Comparison of ENCODE assay signal across 16 cellular contexts in genomic region chr20:48637461-48637860, GRCh38.
DNase-seq lines count a peak whose midpoint lies in the region; ATAC-seq, FAIRE-seq and TF ChIP-seq lines count a peak whose summit lies in the region.
"Had no signal": no experiment of that assay in that cellular context is flagged by ENCODE, and none has a peak within 500 bp of the region (broad histone marks: within the 10 kb centered on the region; RNA-seq: fewer than 3 reads in every experiment).

No MANE protein-coding gene starts in this region.

- FAIRE-seq in H1 (lab: Jason Lieb, UNC) (no peak), H54 (lab: Jason Lieb, UNC) (no peak)
- FAIRE-seq: GM12878, GM18507 had no signal

- H4K20me1 ChIP-seq in H1 (replicated peaks in 1 of 2; ENCODE audit: control insufficient read depth in 1 of 2, insufficient read depth in 2 of 2, low read length in 2 of 2): peaks cover 0 to 6% of the 10 kb centered on the region in 2 experiments

- no peak overlapping the region for H2BK20ac ChIP-seq in H1 (ENCODE audit: low read length)

- H2AFZ ChIP-seq in H1 (ENCODE audit: low read length) (no peak overlapping the region), neuronal stem cell (ENCODE audit: low read length) (no peak overlapping the region)

- H3K79me1 ChIP-seq in H1 (ENCODE audit: low read depth, low read length) (no peaks in the 10 kb centered on the region), neuronal stem cell (ENCODE audit: low read depth, low read length) (no peaks in the 10 kb centered on the region)

- H3K9me3 ChIP-seq in A673 (ENCODE audit: low read depth, low read length, poor library complexity, severe bottlenecking) (no peaks in the 10 kb centered on the region), H1 (ENCODE audit: insufficient read depth in 2 of 2, low read depth in 1 of 2, low read length in 1 of 2) (no peaks in the 10 kb centered on the region), neuronal stem cell (replicated peaks in 1 of 2; ENCODE audit: control insufficient read depth in 2 of 2, insufficient read depth in 1 of 2, low read depth in 1 of 2, low read length in 2 of 2) (no peaks in the 10 kb centered on the region)
- H3K9me3 ChIP-seq: BLaER1 treated with 17β-estradiol and CSF1 and Interleukin-3, amounts not matched to agents 10 nM and 100 nM had no signal

- H4K5ac ChIP-seq in H1 (ENCODE audit: insufficient read length, low read depth, low read length): no peak overlapping the region

- H3K4ac ChIP-seq in H1 (replicated peaks; ENCODE audit: insufficient read length, low read depth, low read length) (no peak overlapping the region), neuronal stem cell (ENCODE audit: low read length) (no peak overlapping the region)

- H3K36me3 ChIP-seq in A673 (ENCODE audit: insufficient read depth, low read length, poor library complexity, severe bottlenecking) (peaks cover 93% of the 10 kb centered on the region), H1 (ENCODE audit: control insufficient read depth in 2 of 4, insufficient read depth in 4 of 4, low read length in 3 of 4) (no peaks in the 10 kb centered on the region), neuronal stem cell (replicated peaks in 1 of 2; ENCODE audit: control insufficient read depth in 2 of 2, insufficient read depth in 2 of 2, low read length in 2 of 2) (peaks cover under 1 to 100% of the 10 kb centered on the region in 2 donors)

- no peak for ATAC-seq in activated T-helper 17 cell treated with anti-CD3 and anti-CD28 coated beads, Interleukin-2, amount 50 U/mL, for 72 hours (replicated peaks)
- ATAC-seq: GM12878 had no signal

- H3K9ac ChIP-seq in H1 (replicated peaks in 1 of 4; ENCODE audit: extremely low read depth in 1 of 4, low read depth in 3 of 4, low read length in 3 of 4) (no peak overlapping the region), neuronal stem cell (ENCODE audit: low read depth, low read length, poor library complexity) (no peak overlapping the region)

- no peak overlapping the region for H3K4me3 ChIP-seq in A673 (ENCODE audit: low read depth, low read length, poor library complexity, severe bottlenecking)
- no peak overlapping the region for H3K4me3 ChIP-seq in H1 (ENCODE audit: extremely low read depth in 1 of 4, insufficient read depth in 2 of 4, low read depth in 3 of 4, low read length in 4 of 4)
- no peak overlapping the region for H3K4me3 ChIP-seq in neuronal stem cell (ENCODE audit: low read length in 2 of 2)
- H3K4me3 ChIP-seq: BLaER1 treated with 17β-estradiol and CSF1 and Interleukin-3, amounts not matched to agents 10 nM and 100 nM; GM12878 had no signal

- BruUV-seq in A673 (replicated peaks; lab: Mats Ljungman, UMichigan): no TSS peak

- CTCF ChIA-PET in A673 (lab: Charles Lee): no interaction called here
- CTCF ChIA-PET in H1 (lab: Charles Lee; ENCODE audit: partially characterized antibody): interaction anchor here (0.9 to 2.8 kb wide), 3 partner anchors 13 to 282 kb away, joined by 3 to 8 read pairs (median 3); no protein-coding TSS in a partner anchor

- TF ChIP-seq POLR2A in H1 (IDR thresholded peaks at IDR 0.05; ENCODE audit: control extremely low read depth in 1 of 2, low read depth in 2 of 2, low read length in 2 of 2) (no peak), H54 (IDR thresholded peaks at IDR 0.05; ENCODE audit: low read depth, low read length) (no peak)

- peak overlapping the region; percentile 60 for H3K27ac ChIP-seq in A673 (ENCODE audit: low read depth, low read length, poor library complexity, severe bottlenecking)
- no peak overlapping the region for H3K27ac ChIP-seq in H1 (ENCODE audit: low read depth, low read length)
- H3K27ac ChIP-seq in neuronal stem cell (replicated peaks; ENCODE audit: low read length): no peak overlapping the region

- H3K27me3 ChIP-seq in A673 (replicated peaks; ENCODE audit: insufficient read depth, low read depth, low read length, poor library complexity) (no peaks in the 10 kb centered on the region), H1 (replicated peaks in 1 of 4; ENCODE audit: control insufficient read depth in 3 of 4, extremely low read depth in 1 of 4, insufficient read depth in 3 of 4, low read length in 3 of 4) (no peaks in the 10 kb centered on the region), neuronal stem cell (ENCODE audit: control insufficient read depth in 3 of 3, insufficient read depth in 3 of 3, low read depth in 1 of 3, low read length in 3 of 3) (no peaks in the 10 kb centered on the region)
- H3K27me3 ChIP-seq: BLaER1 treated with 17β-estradiol and CSF1 and Interleukin-3, amounts not matched to agents 10 nM and 100 nM had no signal

- H3K4me1 Mint-ChIP-seq in activated T-helper 17 cell treated with anti-CD3 and anti-CD28 coated beads, Interleukin-2, amount 50 U/mL, for 72 hours: peaks cover 14% of the 10 kb centered on the region

- H3K18ac ChIP-seq in H1 (ENCODE audit: extremely low read depth, low read length) (no peak overlapping the region), neuronal stem cell (ENCODE audit: low read length) (peak overlapping the region; percentile 12)

- POLR2A ChIA-PET in A673 (lab: Charles Lee; ENCODE audit: low non-redundant PET): no interaction called here
- POLR2A ChIA-PET in H1 (lab: Charles Lee; ENCODE audit: partially characterized antibody): no interaction called here

- DNase-seq in A673 (ENCODE audit: low spot score): no peak
- DNase-seq in H1 (ENCODE audit: low read depth in 1 of 2, low spot score in 2 of 2): no peak
- no peak for DNase-seq in neuronal stem cell (ENCODE audit: low spot score)
- no peak for DNase-seq in H54 (ENCODE audit: insufficient read length, low spot score)
- no peak for DNase-seq in activated CD8-positive, alpha-beta memory T cell treated with anti-CD3 and anti-CD28 coated beads, Interleukin-2, amount 50 U/mL, for 4 hours
- no peak for DNase-seq in hypothalamus (lab: John Stamatoyannopoulos, UW)
- DNase-seq in NCI-H187 treated with DMSO at 0.1 percent for 48 hours (lab: John Stamatoyannopoulos, UW): no peak
- DNase-seq: 8988T; ACHN; CD4-positive, alpha-beta T cell; DMS79; H7 had no signal

- no peaks in the 10 kb centered on the region for H3K9me3 Mint-ChIP-seq in activated T-helper 17 cell treated with anti-CD3 and anti-CD28 coated beads, Interleukin-2, amount 50 U/mL, for 72 hours
- H3K9me3 Mint-ChIP-seq: CD4-positive, alpha-beta T cell had no signal

- H3K14ac ChIP-seq in H1 (ENCODE audit: insufficient read length) (no peak overlapping the region), neuronal stem cell (ENCODE audit: low read length) (no peak overlapping the region)

- WGBS in H1 (ENCODE audit: extremely low coverage in 1 of 2, insufficient coverage in 1 of 2, insufficient read length in 1 of 2, insufficient replicate concordance in 2 of 2, low coverage in 1 of 2, low lambda C conversion rate in 2 of 2, missing lambda C conversion rate in 1 of 2), 2 experiments: 76% methylated on average over 8 of the region's 9 CpGs; no CpG with 5 or more reads in 1 of the 2 experiments
- WGBS in neuronal stem cell (ENCODE audit: extremely low coverage in 2 of 2, insufficient read length in 2 of 2, insufficient replicate concordance in 1 of 2), 2 donors: no CpG with 5 or more reads among the region's 9 CpGs

- H2BK12ac ChIP-seq in H1 (ENCODE audit: low read depth, low read length) (no peak overlapping the region), neuronal stem cell (ENCODE audit: low read length) (no peak overlapping the region)

- H3K4me2 ChIP-seq in H1 (ENCODE audit: insufficient read depth in 1 of 2, low read depth in 2 of 2, low read length in 2 of 2) (no peak overlapping the region), neuronal stem cell (ENCODE audit: insufficient read depth, low read length, poor library complexity, severe bottlenecking) (no peak overlapping the region)

- peak overlapping the region; percentile 83 for H3K27ac Mint-ChIP-seq in activated T-helper 17 cell treated with anti-CD3 and anti-CD28 coated beads, Interleukin-2, amount 50 U/mL, for 72 hours
- H3K27ac Mint-ChIP-seq: CD4-positive, alpha-beta T cell had no signal

- H3K23ac ChIP-seq in H1 (ENCODE audit: insufficient read length) (no peak overlapping the region), neuronal stem cell (ENCODE audit: low read depth, low read length, poor library complexity) (no peak overlapping the region)

- no peak for TF ChIP-seq RAD21 in H1 (IDR thresholded peaks at IDR 0.05 in 1 of 2, conservative IDR thresholded peaks at IDR 0.05 in 1 of 2; ENCODE audit: low read depth in 2 of 2, low read length in 2 of 2)

- no peak overlapping the region for H2BK120ac ChIP-seq in H1 (replicated peaks; ENCODE audit: low read depth, low read length)
- H2BK120ac ChIP-seq in neuronal stem cell (ENCODE audit: low read depth, low read length): no peak overlapping the region

- H2AK5ac ChIP-seq in H1 (ENCODE audit: low read depth, low read length): no peak overlapping the region
- H2AK5ac ChIP-seq in neuronal stem cell (ENCODE audit: low read depth, low read length): no peak overlapping the region

- H3K27me3 Mint-ChIP-seq in activated T-helper 17 cell treated with anti-CD3 and anti-CD28 coated beads, Interleukin-2, amount 50 U/mL, for 72 hours: no peaks in the 10 kb centered on the region
- H3K27me3 Mint-ChIP-seq: CD4-positive, alpha-beta T cell had no signal

- H4K8ac ChIP-seq in H1 (ENCODE audit: extremely low read depth, insufficient read depth, low read length): peak overlapping the region; percentile 35; the same call in 1 of the 2 replicates
- H4K8ac ChIP-seq in neuronal stem cell (ENCODE audit: low read depth, low read length): no peak overlapping the region

- H4K91ac ChIP-seq in H1 (replicated peaks; ENCODE audit: insufficient read length, low read length): no peak overlapping the region
- no peak overlapping the region for H4K91ac ChIP-seq in neuronal stem cell (ENCODE audit: low read depth, low read length, poor library complexity)

- peaks cover 8% of the 10 kb centered on the region for H3K23me2 ChIP-seq in H1 (ENCODE audit: low read depth, low read length)

- H2BK5ac ChIP-seq in H1 (ENCODE audit: low read depth, low read length) (no peak overlapping the region; the same call in 1 of the 2 replicates), neuronal stem cell (ENCODE audit: low read length) (no peak overlapping the region)

- no peak overlapping the region for H3K56ac ChIP-seq in H1 (replicated peaks; ENCODE audit: insufficient read length, low read depth, low read length)

- no peak overlapping the region for H3K4me3 Mint-ChIP-seq in activated T-helper 17 cell treated with anti-CD3 and anti-CD28 coated beads, Interleukin-2, amount 50 U/mL, for 72 hours
- H3K4me3 Mint-ChIP-seq: CD4-positive, alpha-beta T cell had no signal

- H2BK15ac ChIP-seq in H1 (ENCODE audit: low read length) (no peak overlapping the region), neuronal stem cell (ENCODE audit: low read length) (no peak overlapping the region)

- no peaks in the 10 kb centered on the region for H3K79me2 ChIP-seq in H1 (ENCODE audit: control insufficient read depth in 1 of 2, insufficient read depth in 2 of 2, low read length in 2 of 2)

- H3K36me3 Mint-ChIP-seq in activated T-helper 17 cell treated with anti-CD3 and anti-CD28 coated beads, Interleukin-2, amount 50 U/mL, for 72 hours (ENCODE audit: low read depth): peaks cover 93% of the 10 kb centered on the region

- no peak for TF ChIP-seq CTCF in A673 (conservative IDR thresholded peaks at IDR 0.05; ENCODE audit: low read depth, low read length)
- no peak for TF ChIP-seq CTCF in H1 (IDR thresholded peaks at IDR 0.05; ENCODE audit: control extremely low read depth in 1 of 3, insufficient read depth in 1 of 3, low read depth in 1 of 3, low read length in 3 of 3)

- peaks cover 8% of the 10 kb centered on the region for H3K4me1 ChIP-seq in A673 (ENCODE audit: insufficient read depth, low read length, poor library complexity, severe bottlenecking)
- H3K4me1 ChIP-seq in H1 (replicated peaks in 1 of 4; ENCODE audit: control insufficient read depth in 3 of 4, insufficient read depth in 4 of 4, low read length in 3 of 4): no peaks in the 10 kb centered on the region; a peak in 2 of 7 replicates
- no peaks in the 10 kb centered on the region for H3K4me1 ChIP-seq in neuronal stem cell (ENCODE audit: control insufficient read depth in 2 of 2, insufficient read depth in 1 of 2, low read depth in 1 of 2, low read length in 2 of 2)

- TF ChIP-seq EP300 in H1 (IDR thresholded peaks at IDR 0.05; ENCODE audit: borderline replicate concordance in 1 of 2, low read depth in 2 of 2, low read length in 2 of 2): no peak

- intact Hi-C loops in A673 (cut with micrococcal nuclease; ENCODE audit: unreplicated experiment): no loop called here
